Comparison of ENCODE assay signal across 20 cellular contexts in genomic region chr17:17419621-17420020, GRCh38. TPM values are rescaled to one million over a fixed set of nuclear protein-coding genes. Genes with fewer than 3 reads are reported as not detected.
DNase-seq lines count a peak whose midpoint lies in the region; ATAC-seq and TF ChIP-seq lines count a peak whose summit lies in the region.
"Had no signal": no experiment of that assay in that cellular context is flagged by ENCODE, and none has a peak within 500 bp of the region (broad histone marks: within the 10 kb centered on the region; RNA-seq: fewer than 3 reads in every experiment).

No MANE protein-coding gene starts in this region.

- H3K79me2 ChIP-seq in mammary epithelial cell (ENCODE audit: insufficient read depth, low read length), result no peaks in the 10 kb centered on the region

- BruUV-seq in mammary epithelial cell (replicated peaks; lab: Mats Ljungman, UMichigan), result no TSS peak

- H3K4me2 ChIP-seq in mammary epithelial cell (ENCODE audit: insufficient read depth, low read depth, low read length), result no peak overlapping the region

- H2AFZ ChIP-seq in mammary epithelial cell (ENCODE audit: low read depth, low read length), result no peak overlapping the region

- H3K36me3 ChIP-seq in breast epithelium, result no peaks in the 10 kb centered on the region
- no peaks in the 10 kb centered on the region for H3K36me3 ChIP-seq in mammary epithelial cell (ENCODE audit: insufficient read depth, low read length)
- H3K36me3 ChIP-seq in thyroid gland, result no peaks in the 10 kb centered on the region
- H3K36me3 ChIP-seq in prostate gland, result no peaks in the 10 kb centered on the region
- H3K36me3 ChIP-seq: pancreas, transverse colon had no signal

- H3K27me3 ChIP-seq in breast epithelium (no peaks in the 10 kb centered on the region), mammary epithelial cell (ENCODE audit: insufficient read depth, low read length) (no peaks in the 10 kb centered on the region), thyroid gland (no peaks in the 10 kb centered on the region), prostate gland (replicated peaks; ENCODE audit: insufficient read depth) (no peaks in the 10 kb centered on the region)
- H3K27me3 ChIP-seq: pancreas, transverse colon had no signal

- intact Hi-C loops in breast epithelium (cut with DNase I; ENCODE audit: low total_unique reads), result loop anchor here (2.0 kb wide), 1 partner anchor 15 kb away; no protein-coding TSS in a partner anchor
- intact Hi-C loops in mammary epithelial cell (cut with micrococcal nuclease), result loop anchor here (5.0 kb wide), 1 partner anchor 58 kb away; the partner anchor contains the start of gene MED9
- intact Hi-C loops in Right ventricle myocardium superior (cut with DNase I), result loop anchor here (5.0 kb wide), 2 partner anchors 58 to 62 kb away; partner anchors contain the start of gene MED9
- intact Hi-C loops in thyroid gland (cut with DNase I), result loop anchor here (10.0 kb wide), 1 partner anchor 55 kb away; the partner anchor contains the start of gene MED9
- intact Hi-C loops in prostate gland (cut with DNase I), result no loop called here

- in situ Hi-C loops in mammary epithelial cell (cut with MboI; ENCODE audit: low sequenced_read_pairs in 2 of 2), result no loop called here

- H4K20me1 ChIP-seq in mammary epithelial cell (ENCODE audit: insufficient read depth, low read length), result no peaks in the 10 kb centered on the region

- H3K9me3 ChIP-seq in breast epithelium, result peaks cover 0 to 6% of the 10 kb centered on the region in 2 donors
- no peaks in the 10 kb centered on the region for H3K9me3 ChIP-seq in mammary epithelial cell (replicated peaks; ENCODE audit: insufficient read depth, low read length)
- no peaks in the 10 kb centered on the region for H3K9me3 ChIP-seq in thyroid gland
- no peaks in the 10 kb centered on the region for H3K9me3 ChIP-seq in prostate gland
- H3K9me3 ChIP-seq: pancreas, transverse colon had no signal

- dilution Hi-C loops in mammary epithelial cell (cut with HindIII; ENCODE audit: low sequenced_read_pairs), result no loop called here

- 50% methylated on average over 4 of the region's 4 CpGs for WGBS in mammary epithelial cell (ENCODE audit: low coverage, missing lambda C conversion rate)
- WGBS in thyroid gland, 2 donors, result 61 to 66% methylated on average over 4 of the region's 4 CpGs
- WGBS in prostate gland, result 75% methylated on average over 4 of the region's 4 CpGs

- H3K9ac ChIP-seq in mammary epithelial cell (ENCODE audit: insufficient read depth, low read length), result no peak overlapping the region

- DNase-seq in breast epithelium (ENCODE audit: low spot score in 2 of 2), result no peak
- DNase-seq in mammary epithelial cell, result no peak
- DNase-seq in Right ventricle myocardium superior, result peak; percentile 70
- peak; percentile 33 for DNase-seq in occipital lobe (lab: John Stamatoyannopoulos, UW)
- DNase-seq in thyroid gland, result peak; percentile 81 to 82
- DNase-seq in NCI-H1436 treated with DMSO at 0.1 percent for 48 hours (lab: John Stamatoyannopoulos, UW), result no peak
- DNase-seq in NCI-H1105 (lab: John Stamatoyannopoulos, UW), result no peak
- no peak for DNase-seq in prostate gland (ENCODE audit: low spot score)
- DNase-seq: activated CD8-positive, alpha-beta memory T cell treated with anti-CD3 and anti-CD28 coated beads for 24 hours; amniotic stem cell; Caco-2; cortex of kidney; GF-D8; glutamatergic neuron; NCI-H748 treated with DMSO at 0.1 percent for 48 hours; pancreas; stimulated activated CD4-positive, alpha-beta T cell treated with anti-CD3 and anti-CD28 coated beads, Interleukin-2, amount 100 ng/mL, for 24 hours; T-cell; transverse colon had no signal

- H3K4me3 ChIP-seq in breast epithelium, result peak overlapping the region in 1 of 3 donors; percentile 12
- H3K4me3 ChIP-seq in mammary epithelial cell (replicated peaks in 1 of 3; ENCODE audit: insufficient read depth in 1 of 3, low read depth in 2 of 3, low read length in 3 of 3), result no peak overlapping the region
- H3K4me3 ChIP-seq in thyroid gland (replicated peaks in 1 of 3), result no peak overlapping the region
- no peak overlapping the region for H3K4me3 ChIP-seq in prostate gland
- H3K4me3 ChIP-seq: pancreas, transverse colon had no signal

- H3K4me1 ChIP-seq in breast epithelium (peaks cover 0 to 6% of the 10 kb centered on the region in 2 donors), mammary epithelial cell (ENCODE audit: insufficient read depth, low read length) (peaks cover 22% of the 10 kb centered on the region), thyroid gland (peaks cover 42 to 48% of the 10 kb centered on the region in 2 donors), prostate gland (replicated peaks) (peaks cover 3% of the 10 kb centered on the region)

- TF ChIP-seq POLR2A in breast epithelium (IDR thresholded peaks at IDR 0.05), result no peak
- no peak for TF ChIP-seq POLR2A in thyroid gland (IDR thresholded peaks at IDR 0.05)
- no peak for TF ChIP-seq POLR2A in prostate gland (IDR thresholded peaks at IDR 0.05)

- peak; percentile 47 for ATAC-seq in Right ventricle myocardium superior (ENCODE audit: poor library complexity)
- ATAC-seq: HCT116, pancreas, T-cell had no signal

- H3K27ac ChIP-seq in breast epithelium (peak overlapping the region; percentile 33 to 85), mammary epithelial cell (ENCODE audit: insufficient read depth, low read depth, low read length) (no peak overlapping the region), thyroid gland (peak overlapping the region; percentile 77 to 79 (median 78)), prostate gland (no peak overlapping the region)

- CTCF ChIA-PET in mammary epithelial cell (lab: Charles Lee; ENCODE audit: low non-redundant PET), result no interaction called here

- TF ChIP-seq CTCF in breast epithelium (IDR thresholded peaks at IDR 0.05) (no peak), mammary epithelial cell (conservative IDR thresholded peaks at IDR 0.05 in 1 of 2, IDR thresholded peaks at IDR 0.05 in 1 of 2; ENCODE audit: extremely low read depth in 1 of 2, insufficient read depth in 1 of 2, low read depth in 1 of 2, low read length in 2 of 2) (no peak), thyroid gland (IDR thresholded peaks at IDR 0.05) (no peak), prostate gland (IDR thresholded peaks at IDR 0.05) (no peak)

RNA-seq across cellular contexts. Expression of gene MED9, which starts 57.2 kb away (rescaled TPM):
- total RNA-seq in breast epithelium (10 to 100 TPM; 13.4 to 22.5 (median 20.0) TPM), mammary epithelial cell (10 to 100 TPM; 13.9 to 18.8 TPM), Right ventricle myocardium superior (37.5 TPM), occipital lobe (16.1 TPM), thyroid gland (10 to 100 TPM; 27.9 to 35.4 (median 30.8) TPM), prostate gland (10 to 100 TPM; 27.8 to 31.7 TPM)
- polyA plus RNA-seq in mammary epithelial cell, result 13.6 TPM
- 4.2 TPM for polyA minus RNA-seq in mammary epithelial cell

Comparison
In these comparisons a context has a peak if more than half of its experiments do, and no peak if none do; other contexts are left out.
1. H3K27ac ChIP-seq: peak in breast epithelium (2 of 2) and thyroid gland (3 of 3); none in mammary epithelial cell (single experiment) and prostate gland (0 of 2).
2. DNase-seq: peak in Right ventricle myocardium superior (single experiment), occipital lobe (single experiment) and thyroid gland (2 of 2); none in breast epithelium (0 of 2), mammary epithelial cell (single experiment), NCI-H1436 treated with DMSO at 0.1 percent for 48 hours (single experiment), NCI-H1105 (single experiment) and prostate gland (single experiment).